Comparison of ENCODE assay signal across 1 cellular context in genomic region chr3:71984843-71985594, GRCh38.
TF ChIP-seq lines count a peak whose summit lies in the region.

No MANE protein-coding gene starts in this region.

TF ChIP-seq in GM12878, 131 proteins besides CTCF, POLR2A, EP300 and RAD21 (continued from another document and continues in another):
- TF ChIP-seq, protein P1, sequence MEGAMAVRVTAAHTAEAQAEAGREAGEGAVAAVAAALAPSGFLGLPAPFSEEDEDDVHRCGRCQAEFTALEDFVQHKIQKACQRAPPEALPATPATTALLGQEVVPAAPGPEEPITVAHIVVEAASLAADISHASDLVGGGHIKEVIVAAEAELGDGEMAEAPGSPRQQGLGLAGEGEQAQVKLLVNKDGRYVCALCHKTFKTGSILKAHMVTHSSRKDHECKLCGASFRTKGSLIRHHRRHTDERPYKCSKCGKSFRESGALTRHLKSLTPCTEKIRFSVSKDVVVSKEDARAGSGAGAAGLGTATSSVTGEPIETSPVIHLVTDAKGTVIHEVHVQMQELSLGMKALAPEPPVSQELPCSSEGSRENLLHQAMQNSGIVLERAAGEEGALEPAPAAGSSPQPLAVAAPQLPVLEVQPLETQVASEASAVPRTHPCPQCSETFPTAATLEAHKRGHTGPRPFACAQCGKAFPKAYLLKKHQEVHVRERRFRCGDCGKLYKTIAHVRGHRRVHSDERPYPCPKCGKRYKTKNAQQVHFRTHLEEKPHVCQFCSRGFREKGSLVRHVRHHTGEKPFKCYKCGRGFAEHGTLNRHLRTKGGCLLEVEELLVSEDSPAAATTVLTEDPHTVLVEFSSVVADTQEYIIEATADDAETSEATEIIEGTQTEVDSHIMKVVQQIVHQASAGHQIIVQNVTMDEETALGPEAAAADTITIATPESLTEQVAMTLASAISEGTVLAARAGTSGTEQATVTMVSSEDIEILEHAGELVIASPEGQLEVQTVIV (IDR thresholded peaks at IDR 0.05; ENCODE audit: borderline replicate concordance, partially characterized antibody) = no peak
- no peak for TF ChIP-seq HDAC6 (IDR thresholded peaks at IDR 0.05; ENCODE audit: unreplicated experiment)
- TF ChIP-seq SUZ12 (IDR thresholded peaks at IDR 0.05; ENCODE audit: unreplicated experiment) = no peak
- peak; percentile 51; the same call in 1 of the 2 replicates for TF ChIP-seq GABPA (IDR thresholded peaks at IDR 0.05; ENCODE audit: low read depth)
- TF ChIP-seq RELB (IDR thresholded peaks at IDR 0.05; ENCODE audit: low read depth) = peak; percentile 96
- peak; percentile 60 for TF ChIP-seq RAD51 (IDR thresholded peaks at IDR 0.05)
- TF ChIP-seq POU2F2 (IDR thresholded peaks at IDR 0.05; ENCODE audit: borderline replicate concordance, low read depth, low read length) = peak; percentile 85; the same call in 2 of the 3 replicates
- TF ChIP-seq RB1 (IDR thresholded peaks at IDR 0.05; ENCODE audit: borderline replicate concordance) = no peak
- no peak for TF ChIP-seq ZBTB40 (IDR thresholded peaks at IDR 0.05; ENCODE audit: borderline replicate concordance)
- TF ChIP-seq TARDBP (IDR thresholded peaks at IDR 0.05; ENCODE audit: borderline replicate concordance) = peak; percentile 29; the same call in 1 of the 2 replicates
- no peak for TF ChIP-seq ASH2L (IDR thresholded peaks at IDR 0.05; ENCODE audit: borderline replicate concordance, low read depth)
- TF ChIP-seq NFYA (IDR thresholded peaks at IDR 0.05; ENCODE audit: borderline replicate concordance, low read depth, low read length) = no peak
- TF ChIP-seq CREM (IDR thresholded peaks at IDR 0.05; ENCODE audit: low read depth) = peak; percentile 72
- TF ChIP-seq PKNOX1 (IDR thresholded peaks at IDR 0.05) = peak; percentile 44; the same call in 1 of the 2 replicates
- peak; percentile 56; the same call in 1 of the 2 replicates for TF ChIP-seq YY1 (IDR thresholded peaks at IDR 0.05; ENCODE audit: low read depth, low read length)
- TF ChIP-seq FOS (IDR thresholded peaks at IDR 0.05; ENCODE audit: borderline replicate concordance, extremely low read depth, insufficient read length) = no peak
- TF ChIP-seq, protein P2, sequence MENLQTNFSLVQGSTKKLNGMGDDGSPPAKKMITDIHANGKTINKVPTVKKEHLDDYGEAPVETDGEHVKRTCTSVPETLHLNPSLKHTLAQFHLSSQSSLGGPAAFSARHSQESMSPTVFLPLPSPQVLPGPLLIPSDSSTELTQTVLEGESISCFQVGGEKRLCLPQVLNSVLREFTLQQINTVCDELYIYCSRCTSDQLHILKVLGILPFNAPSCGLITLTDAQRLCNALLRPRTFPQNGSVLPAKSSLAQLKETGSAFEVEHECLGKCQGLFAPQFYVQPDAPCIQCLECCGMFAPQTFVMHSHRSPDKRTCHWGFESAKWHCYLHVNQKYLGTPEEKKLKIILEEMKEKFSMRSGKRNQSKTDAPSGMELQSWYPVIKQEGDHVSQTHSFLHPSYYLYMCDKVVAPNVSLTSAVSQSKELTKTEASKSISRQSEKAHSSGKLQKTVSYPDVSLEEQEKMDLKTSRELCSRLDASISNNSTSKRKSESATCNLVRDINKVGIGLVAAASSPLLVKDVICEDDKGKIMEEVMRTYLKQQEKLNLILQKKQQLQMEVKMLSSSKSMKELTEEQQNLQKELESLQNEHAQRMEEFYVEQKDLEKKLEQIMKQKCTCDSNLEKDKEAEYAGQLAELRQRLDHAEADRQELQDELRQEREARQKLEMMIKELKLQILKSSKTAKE (IDR thresholded peaks at IDR 0.05; ENCODE audit: low read depth, poor library complexity, severe bottlenecking) = peak; percentile 90
- TF ChIP-seq IRF4 (IDR thresholded peaks at IDR 0.05; ENCODE audit: low read depth, low read length) = peak; percentile 87
- peak; percentile 82 for TF ChIP-seq CHD2 (IDR thresholded peaks at IDR 0.05; ENCODE audit: borderline replicate concordance, low read depth, low read length)
- peak; percentile 91 for TF ChIP-seq MEF2B (IDR thresholded peaks at IDR 0.05; ENCODE audit: partially characterized antibody, poor library complexity, severe bottlenecking)
- peak; percentile 83 for TF ChIP-seq BCL11A (IDR thresholded peaks at IDR 0.05; ENCODE audit: low read depth, low read length)
- TF ChIP-seq BHLHE40 (IDR thresholded peaks at IDR 0.05; ENCODE audit: borderline replicate concordance in 1 of 2, low read depth in 2 of 2, low read length in 1 of 2) = peak; percentile 84 to 86
- peak; percentile 97 for TF ChIP-seq MXI1 (IDR thresholded peaks at IDR 0.05; ENCODE audit: low read depth, low read length)
- no peak; the same call in 1 of the 2 replicates for TF ChIP-seq SMC3 (IDR thresholded peaks at IDR 0.05; ENCODE audit: borderline replicate concordance, low read length)
- TF ChIP-seq SUPT20H (IDR thresholded peaks at IDR 0.05; ENCODE audit: borderline replicate concordance, control insufficient read depth, low read depth, low read length) = no peak
- no peak for TF ChIP-seq SRF (IDR thresholded peaks at IDR 0.05; ENCODE audit: low read depth in 2 of 2, low read length in 2 of 2)
- peak; percentile 71 for TF ChIP-seq NR2F1 (conservative IDR thresholded peaks at IDR 0.05)
- peak; percentile 95 for TF ChIP-seq ZNF384 (IDR thresholded peaks at IDR 0.05; ENCODE audit: borderline replicate concordance, low read depth, low read length)
- TF ChIP-seq, protein P3, sequence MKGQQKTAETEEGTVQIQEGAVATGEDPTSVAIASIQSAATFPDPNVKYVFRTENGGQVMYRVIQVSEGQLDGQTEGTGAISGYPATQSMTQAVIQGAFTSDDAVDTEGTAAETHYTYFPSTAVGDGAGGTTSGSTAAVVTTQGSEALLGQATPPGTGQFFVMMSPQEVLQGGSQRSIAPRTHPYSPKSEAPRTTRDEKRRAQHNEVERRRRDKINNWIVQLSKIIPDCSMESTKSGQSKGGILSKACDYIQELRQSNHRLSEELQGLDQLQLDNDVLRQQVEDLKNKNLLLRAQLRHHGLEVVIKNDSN (IDR thresholded peaks at IDR 0.05; ENCODE audit: borderline replicate concordance, extremely low read length, insufficient read depth, low read depth, low read length) = no peak
- TF ChIP-seq KDM1A (IDR thresholded peaks at IDR 0.05; ENCODE audit: borderline replicate concordance) = no peak
- TF ChIP-seq NR2C2 (IDR thresholded peaks at IDR 0.05; ENCODE audit: borderline replicate concordance, control insufficient read depth, insufficient read length, low read depth) = no peak
- no peak for TF ChIP-seq CHD1 (IDR thresholded peaks at IDR 0.05; ENCODE audit: low read depth, low read length)
- no peak for TF ChIP-seq ZZZ3 (IDR thresholded peaks at IDR 0.05; ENCODE audit: control insufficient read depth, insufficient read length, low read depth)
- TF ChIP-seq, protein P4, sequence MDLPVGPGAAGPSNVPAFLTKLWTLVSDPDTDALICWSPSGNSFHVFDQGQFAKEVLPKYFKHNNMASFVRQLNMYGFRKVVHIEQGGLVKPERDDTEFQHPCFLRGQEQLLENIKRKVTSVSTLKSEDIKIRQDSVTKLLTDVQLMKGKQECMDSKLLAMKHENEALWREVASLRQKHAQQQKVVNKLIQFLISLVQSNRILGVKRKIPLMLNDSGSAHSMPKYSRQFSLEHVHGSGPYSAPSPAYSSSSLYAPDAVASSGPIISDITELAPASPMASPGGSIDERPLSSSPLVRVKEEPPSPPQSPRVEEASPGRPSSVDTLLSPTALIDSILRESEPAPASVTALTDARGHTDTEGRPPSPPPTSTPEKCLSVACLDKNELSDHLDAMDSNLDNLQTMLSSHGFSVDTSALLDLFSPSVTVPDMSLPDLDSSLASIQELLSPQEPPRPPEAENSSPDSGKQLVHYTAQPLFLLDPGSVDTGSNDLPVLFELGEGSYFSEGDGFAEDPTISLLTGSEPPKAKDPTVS (IDR thresholded peaks at IDR 0.05; ENCODE audit: low read depth, low read length) = peak; percentile 76
- TF ChIP-seq MYC (IDR thresholded peaks at IDR 0.05; ENCODE audit: insufficient read depth, insufficient read length, insufficient replicate concordance, low read length, severe bottlenecking) = no peak
- TF ChIP-seq, protein P5, sequence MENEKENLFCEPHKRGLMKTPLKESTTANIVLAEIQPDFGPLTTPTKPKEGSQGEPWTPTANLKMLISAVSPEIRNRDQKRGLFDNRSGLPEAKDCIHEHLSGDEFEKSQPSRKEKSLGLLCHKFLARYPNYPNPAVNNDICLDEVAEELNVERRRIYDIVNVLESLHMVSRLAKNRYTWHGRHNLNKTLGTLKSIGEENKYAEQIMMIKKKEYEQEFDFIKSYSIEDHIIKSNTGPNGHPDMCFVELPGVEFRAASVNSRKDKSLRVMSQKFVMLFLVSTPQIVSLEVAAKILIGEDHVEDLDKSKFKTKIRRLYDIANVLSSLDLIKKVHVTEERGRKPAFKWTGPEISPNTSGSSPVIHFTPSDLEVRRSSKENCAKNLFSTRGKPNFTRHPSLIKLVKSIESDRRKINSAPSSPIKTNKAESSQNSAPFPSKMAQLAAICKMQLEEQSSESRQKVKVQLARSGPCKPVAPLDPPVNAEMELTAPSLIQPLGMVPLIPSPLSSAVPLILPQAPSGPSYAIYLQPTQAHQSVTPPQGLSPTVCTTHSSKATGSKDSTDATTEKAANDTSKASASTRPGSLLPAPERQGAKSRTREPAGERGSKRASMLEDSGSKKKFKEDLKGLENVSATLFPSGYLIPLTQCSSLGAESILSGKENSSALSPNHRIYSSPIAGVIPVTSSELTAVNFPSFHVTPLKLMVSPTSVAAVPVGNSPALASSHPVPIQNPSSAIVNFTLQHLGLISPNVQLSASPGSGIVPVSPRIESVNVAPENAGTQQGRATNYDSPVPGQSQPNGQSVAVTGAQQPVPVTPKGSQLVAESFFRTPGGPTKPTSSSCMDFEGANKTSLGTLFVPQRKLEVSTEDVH (IDR thresholded peaks at IDR 0.05; ENCODE audit: low read depth, partially characterized antibody) = no peak
- TF ChIP-seq SIX5 (IDR thresholded peaks at IDR 0.05; ENCODE audit: low read depth, low read length, severe bottlenecking) = no peak
- no peak; the same call in 1 of the 2 replicates for TF ChIP-seq ELK1 (IDR thresholded peaks at IDR 0.05; ENCODE audit: low read depth, low read length)
- no peak for TF ChIP-seq ATF3 (IDR thresholded peaks at IDR 0.05; ENCODE audit: borderline replicate concordance, extremely low read depth, low read depth, low read length)
- peak; percentile 30; the same call in 1 of the 2 replicates for TF ChIP-seq CBX5 (IDR thresholded peaks at IDR 0.05; ENCODE audit: low read depth)
- TF ChIP-seq POLR2AphosphoS2 (IDR thresholded peaks at IDR 0.05; ENCODE audit: low read depth, low read length) = no peak
- no peak for TF ChIP-seq ESRRA (IDR thresholded peaks at IDR 0.05; ENCODE audit: low read length)
